In the genomic region with DNA sequence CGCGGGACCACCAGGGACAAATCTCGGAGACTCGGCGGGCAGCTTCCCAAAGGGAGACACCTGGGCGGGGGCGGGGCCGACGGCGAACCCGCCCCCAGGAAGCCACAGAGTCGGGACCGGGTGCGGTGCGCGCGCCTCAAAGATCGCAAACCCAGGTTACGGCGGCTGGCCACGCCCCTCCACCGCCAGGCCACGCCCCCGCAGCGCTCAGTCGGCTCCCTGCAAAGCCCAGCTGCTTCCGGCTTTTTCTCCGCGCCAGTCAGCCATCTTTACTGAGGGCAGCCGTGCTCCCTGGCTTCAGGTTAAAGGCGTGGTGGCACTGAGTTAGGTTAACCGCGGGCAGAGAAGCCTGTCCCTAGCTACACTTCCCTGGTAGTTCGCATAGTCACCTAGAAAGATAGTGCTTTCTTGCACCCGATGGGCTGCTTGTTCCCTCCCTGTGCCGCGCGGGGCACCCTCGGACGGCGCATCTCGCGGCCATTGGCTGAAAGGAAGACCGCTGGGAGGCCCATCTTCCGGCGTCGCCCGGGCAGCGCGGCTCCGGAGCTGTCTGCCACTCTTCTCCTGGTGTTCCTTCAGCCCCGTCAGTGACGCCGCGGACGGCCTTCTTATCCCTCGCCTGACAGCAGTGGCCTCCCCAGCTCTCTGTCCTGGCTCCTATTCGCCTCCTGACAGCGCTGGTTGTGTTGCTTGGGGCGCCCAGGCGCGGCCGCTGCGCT, we compare ENCODE assay signal across 1 cellular context.
A peak's percentile ranks its signal among the peaks of the same experiment; 100 is the strongest.
TF ChIP-seq lines count a peak whose summit lies in the region.

Gene TBC1D2 (minus strand): TSS at position 72 of the 719 bp plus-strand sequence. CDS start 108 bp downstream, outside the sequence.

TF ChIP-seq in HepG2, 621 proteins besides CTCF, POLR2A, EP300 and RAD21 (continued from another document and continues in another):
- TF ChIP-seq, protein P1, sequence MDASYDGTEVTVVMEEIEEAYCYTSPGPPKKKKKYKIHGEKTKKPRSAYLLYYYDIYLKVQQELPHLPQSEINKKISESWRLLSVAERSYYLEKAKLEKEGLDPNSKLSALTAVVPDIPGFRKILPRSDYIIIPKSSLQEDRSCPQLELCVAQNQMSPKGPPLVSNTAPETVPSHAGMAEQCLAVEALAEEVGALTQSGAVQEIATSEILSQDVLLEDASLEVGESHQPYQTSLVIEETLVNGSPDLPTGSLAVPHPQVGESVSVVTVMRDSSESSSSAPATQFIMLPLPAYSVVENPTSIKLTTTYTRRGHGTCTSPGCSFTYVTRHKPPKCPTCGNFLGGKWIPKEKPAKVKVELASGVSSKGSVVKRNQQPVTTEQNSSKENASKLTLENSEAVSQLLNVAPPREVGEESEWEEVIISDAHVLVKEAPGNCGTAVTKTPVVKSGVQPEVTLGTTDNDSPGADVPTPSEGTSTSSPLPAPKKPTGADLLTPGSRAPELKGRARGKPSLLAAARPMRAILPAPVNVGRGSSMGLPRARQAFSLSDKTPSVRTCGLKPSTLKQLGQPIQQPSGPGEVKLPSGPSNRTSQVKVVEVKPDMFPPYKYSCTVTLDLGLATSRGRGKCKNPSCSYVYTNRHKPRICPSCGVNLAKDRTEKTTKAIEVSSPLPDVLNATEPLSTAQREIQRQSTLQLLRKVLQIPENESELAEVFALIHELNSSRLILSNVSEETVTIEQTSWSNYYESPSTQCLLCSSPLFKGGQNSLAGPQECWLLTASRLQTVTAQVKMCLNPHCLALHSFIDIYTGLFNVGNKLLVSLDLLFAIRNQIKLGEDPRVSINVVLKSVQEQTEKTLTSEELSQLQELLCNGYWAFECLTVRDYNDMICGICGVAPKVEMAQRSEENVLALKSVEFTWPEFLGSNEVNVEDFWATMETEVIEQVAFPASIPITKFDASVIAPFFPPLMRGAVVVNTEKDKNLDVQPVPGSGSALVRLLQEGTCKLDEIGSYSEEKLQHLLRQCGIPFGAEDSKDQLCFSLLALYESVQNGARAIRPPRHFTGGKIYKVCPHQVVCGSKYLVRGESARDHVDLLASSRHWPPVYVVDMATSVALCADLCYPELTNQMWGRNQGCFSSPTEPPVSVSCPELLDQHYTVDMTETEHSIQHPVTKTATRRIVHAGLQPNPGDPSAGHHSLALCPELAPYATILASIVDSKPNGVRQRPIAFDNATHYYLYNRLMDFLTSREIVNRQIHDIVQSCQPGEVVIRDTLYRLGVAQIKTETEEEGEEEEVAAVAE (CRISPR knock-in tag; IDR thresholded peaks at IDR 0.05; ENCODE audit: borderline replicate concordance): peak; percentile 88; the same call in 1 of the 2 replicates
- TF ChIP-seq, protein P2, sequence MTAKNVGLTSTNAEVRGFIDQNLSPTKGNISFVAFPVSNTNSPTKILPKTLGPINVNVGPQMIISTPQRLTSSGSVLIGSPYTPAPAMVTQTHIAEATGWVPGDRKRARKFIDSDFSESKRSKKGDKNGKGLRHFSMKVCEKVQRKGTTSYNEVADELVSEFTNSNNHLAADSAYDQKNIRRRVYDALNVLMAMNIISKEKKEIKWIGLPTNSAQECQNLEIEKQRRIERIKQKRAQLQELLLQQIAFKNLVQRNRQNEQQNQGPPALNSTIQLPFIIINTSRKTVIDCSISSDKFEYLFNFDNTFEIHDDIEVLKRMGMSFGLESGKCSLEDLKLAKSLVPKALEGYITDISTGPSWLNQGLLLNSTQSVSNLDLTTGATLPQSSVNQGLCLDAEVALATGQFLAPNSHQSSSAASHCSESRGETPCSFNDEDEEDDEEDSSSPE (CRISPR knock-in tag; IDR thresholded peaks at IDR 0.05): peak; percentile 78
- 0 out of 2 replicates have a peak, but pooled peaks have one; percentile 60 for TF ChIP-seq ZNF747 (CRISPR knock-in tag; IDR thresholded peaks at IDR 0.05; ENCODE audit: borderline replicate concordance)
- TF ChIP-seq TBX3 (IDR thresholded peaks at IDR 0.05; ENCODE audit: borderline replicate concordance): 0 out of 2 replicates have a peak, but pooled peaks have one; percentile 9
- TF ChIP-seq, protein P3, sequence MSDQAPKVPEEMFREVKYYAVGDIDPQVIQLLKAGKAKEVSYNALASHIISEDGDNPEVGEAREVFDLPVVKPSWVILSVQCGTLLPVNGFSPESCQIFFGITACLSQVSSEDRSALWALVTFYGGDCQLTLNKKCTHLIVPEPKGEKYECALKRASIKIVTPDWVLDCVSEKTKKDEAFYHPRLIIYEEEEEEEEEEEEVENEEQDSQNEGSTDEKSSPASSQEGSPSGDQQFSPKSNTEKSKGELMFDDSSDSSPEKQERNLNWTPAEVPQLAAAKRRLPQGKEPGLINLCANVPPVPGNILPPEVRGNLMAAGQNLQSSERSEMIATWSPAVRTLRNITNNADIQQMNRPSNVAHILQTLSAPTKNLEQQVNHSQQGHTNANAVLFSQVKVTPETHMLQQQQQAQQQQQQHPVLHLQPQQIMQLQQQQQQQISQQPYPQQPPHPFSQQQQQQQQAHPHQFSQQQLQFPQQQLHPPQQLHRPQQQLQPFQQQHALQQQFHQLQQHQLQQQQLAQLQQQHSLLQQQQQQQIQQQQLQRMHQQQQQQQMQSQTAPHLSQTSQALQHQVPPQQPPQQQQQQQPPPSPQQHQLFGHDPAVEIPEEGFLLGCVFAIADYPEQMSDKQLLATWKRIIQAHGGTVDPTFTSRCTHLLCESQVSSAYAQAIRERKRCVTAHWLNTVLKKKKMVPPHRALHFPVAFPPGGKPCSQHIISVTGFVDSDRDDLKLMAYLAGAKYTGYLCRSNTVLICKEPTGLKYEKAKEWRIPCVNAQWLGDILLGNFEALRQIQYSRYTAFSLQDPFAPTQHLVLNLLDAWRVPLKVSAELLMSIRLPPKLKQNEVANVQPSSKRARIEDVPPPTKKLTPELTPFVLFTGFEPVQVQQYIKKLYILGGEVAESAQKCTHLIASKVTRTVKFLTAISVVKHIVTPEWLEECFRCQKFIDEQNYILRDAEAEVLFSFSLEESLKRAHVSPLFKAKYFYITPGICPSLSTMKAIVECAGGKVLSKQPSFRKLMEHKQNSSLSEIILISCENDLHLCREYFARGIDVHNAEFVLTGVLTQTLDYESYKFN (CRISPR knock-in tag; conservative IDR thresholded peaks at IDR 0.05): peak; percentile 51
- no peak for TF ChIP-seq CERS6 (CRISPR knock-in tag; IDR thresholded peaks at IDR 0.05)
- peak; percentile 47 for TF ChIP-seq GABPA (IDR thresholded peaks at IDR 0.05; ENCODE audit: low read depth, low read length)
- peak; percentile 91 for TF ChIP-seq GABPA (CRISPR knock-in tag; IDR thresholded peaks at IDR 0.05; ENCODE audit: low read depth)
- peak; percentile 55; the same call in 1 of the 2 replicates for TF ChIP-seq ZNF556 (CRISPR knock-in tag; IDR thresholded peaks at IDR 0.05; ENCODE audit: borderline replicate concordance)
- TF ChIP-seq MIER3 (CRISPR knock-in tag; IDR thresholded peaks at IDR 0.05; ENCODE audit: borderline replicate concordance): peak; percentile 75; the same call in 1 of the 2 replicates
- TF ChIP-seq PBX3 (CRISPR knock-in tag; IDR thresholded peaks at IDR 0.05; ENCODE audit: borderline replicate concordance): 0 out of 2 replicates have a peak, but pooled peaks have one; percentile 60
- TF ChIP-seq ZNF180 (CRISPR knock-in tag; IDR thresholded peaks at IDR 0.05; ENCODE audit: borderline replicate concordance, low read depth): no peak
- TF ChIP-seq ZNF160 (CRISPR knock-in tag; IDR thresholded peaks at IDR 0.05): peak; percentile 54; the same call in 1 of the 2 replicates
- TF ChIP-seq, protein P4, sequence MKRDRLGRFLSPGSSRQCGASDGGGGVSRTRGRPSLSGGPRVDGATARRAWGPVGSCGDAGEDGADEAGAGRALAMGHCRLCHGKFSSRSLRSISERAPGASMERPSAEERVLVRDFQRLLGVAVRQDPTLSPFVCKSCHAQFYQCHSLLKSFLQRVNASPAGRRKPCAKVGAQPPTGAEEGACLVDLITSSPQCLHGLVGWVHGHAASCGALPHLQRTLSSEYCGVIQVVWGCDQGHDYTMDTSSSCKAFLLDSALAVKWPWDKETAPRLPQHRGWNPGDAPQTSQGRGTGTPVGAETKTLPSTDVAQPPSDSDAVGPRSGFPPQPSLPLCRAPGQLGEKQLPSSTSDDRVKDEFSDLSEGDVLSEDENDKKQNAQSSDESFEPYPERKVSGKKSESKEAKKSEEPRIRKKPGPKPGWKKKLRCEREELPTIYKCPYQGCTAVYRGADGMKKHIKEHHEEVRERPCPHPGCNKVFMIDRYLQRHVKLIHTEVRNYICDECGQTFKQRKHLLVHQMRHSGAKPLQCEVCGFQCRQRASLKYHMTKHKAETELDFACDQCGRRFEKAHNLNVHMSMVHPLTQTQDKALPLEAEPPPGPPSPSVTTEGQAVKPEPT (CRISPR knock-in tag; IDR thresholded peaks at IDR 0.05; ENCODE audit: low read depth): no peak
- peak; percentile 95 for TF ChIP-seq ELF4 (CRISPR knock-in tag; IDR thresholded peaks at IDR 0.05; ENCODE audit: borderline replicate concordance)
- peak; percentile 85; the same call in 1 of the 2 replicates for TF ChIP-seq ZNF367 (CRISPR knock-in tag; IDR thresholded peaks at IDR 0.05; ENCODE audit: borderline replicate concordance)
- 0 out of 2 replicates have a peak, but pooled peaks have one; percentile 79 for TF ChIP-seq ZNF253 (CRISPR knock-in tag; IDR thresholded peaks at IDR 0.05; ENCODE audit: borderline replicate concordance)
- TF ChIP-seq CREM (IDR thresholded peaks at IDR 0.05): peak; percentile 46
- TF ChIP-seq CREM (CRISPR knock-in tag; IDR thresholded peaks at IDR 0.05): no peak
- no peak for TF ChIP-seq ATRX (CRISPR knock-in tag; IDR thresholded peaks at IDR 0.05; ENCODE audit: borderline replicate concordance)
- peak; percentile 81; the same call in 1 of the 2 replicates for TF ChIP-seq RFXAP (CRISPR knock-in tag; IDR thresholded peaks at IDR 0.05; ENCODE audit: borderline replicate concordance)
- no peak for TF ChIP-seq GATA4 (IDR thresholded peaks at IDR 0.05; ENCODE audit: borderline replicate concordance, low read depth)
- TF ChIP-seq FOXP4 (CRISPR knock-in tag; IDR thresholded peaks at IDR 0.05): peak; percentile 12; the same call in 1 of the 2 replicates
- peak; percentile 64 for TF ChIP-seq SP2 (CRISPR knock-in tag; IDR thresholded peaks at IDR 0.05)
- TF ChIP-seq TSC22D2 (CRISPR knock-in tag; IDR thresholded peaks at IDR 0.05; ENCODE audit: borderline replicate concordance): peak; percentile 76; the same call in 1 of the 2 replicates
- TF ChIP-seq, protein P5, sequence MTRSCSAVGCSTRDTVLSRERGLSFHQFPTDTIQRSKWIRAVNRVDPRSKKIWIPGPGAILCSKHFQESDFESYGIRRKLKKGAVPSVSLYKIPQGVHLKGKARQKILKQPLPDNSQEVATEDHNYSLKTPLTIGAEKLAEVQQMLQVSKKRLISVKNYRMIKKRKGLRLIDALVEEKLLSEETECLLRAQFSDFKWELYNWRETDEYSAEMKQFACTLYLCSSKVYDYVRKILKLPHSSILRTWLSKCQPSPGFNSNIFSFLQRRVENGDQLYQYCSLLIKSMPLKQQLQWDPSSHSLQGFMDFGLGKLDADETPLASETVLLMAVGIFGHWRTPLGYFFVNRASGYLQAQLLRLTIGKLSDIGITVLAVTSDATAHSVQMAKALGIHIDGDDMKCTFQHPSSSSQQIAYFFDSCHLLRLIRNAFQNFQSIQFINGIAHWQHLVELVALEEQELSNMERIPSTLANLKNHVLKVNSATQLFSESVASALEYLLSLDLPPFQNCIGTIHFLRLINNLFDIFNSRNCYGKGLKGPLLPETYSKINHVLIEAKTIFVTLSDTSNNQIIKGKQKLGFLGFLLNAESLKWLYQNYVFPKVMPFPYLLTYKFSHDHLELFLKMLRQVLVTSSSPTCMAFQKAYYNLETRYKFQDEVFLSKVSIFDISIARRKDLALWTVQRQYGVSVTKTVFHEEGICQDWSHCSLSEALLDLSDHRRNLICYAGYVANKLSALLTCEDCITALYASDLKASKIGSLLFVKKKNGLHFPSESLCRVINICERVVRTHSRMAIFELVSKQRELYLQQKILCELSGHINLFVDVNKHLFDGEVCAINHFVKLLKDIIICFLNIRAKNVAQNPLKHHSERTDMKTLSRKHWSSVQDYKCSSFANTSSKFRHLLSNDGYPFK (CRISPR knock-in tag; IDR thresholded peaks at IDR 0.05; ENCODE audit: borderline replicate concordance): peak; percentile 99
- TF ChIP-seq KLF16 (CRISPR knock-in tag; IDR thresholded peaks at IDR 0.05): peak in 1 of 2 experiments; percentile 69; a peak in 1 of 4 replicates
- peak; percentile 46 for TF ChIP-seq SKI (IDR thresholded peaks at IDR 0.05; ENCODE audit: partially characterized antibody)
- no peak for TF ChIP-seq ZNF703 (CRISPR knock-in tag; IDR thresholded peaks at IDR 0.05; ENCODE audit: borderline replicate concordance)
- TF ChIP-seq ATF2 (CRISPR knock-in tag; IDR thresholded peaks at IDR 0.05): peak; percentile 68; the same call in 1 of the 2 replicates
- peak; percentile 78 for TF ChIP-seq BORCS8-MEF2B (CRISPR knock-in tag; IDR thresholded peaks at IDR 0.05)
